In genomic region chr15:75669879-75670212, GRCh38 we compare ENCODE assay signal across 20 cellular contexts. TPM values are rescaled to one million over a fixed set of nuclear protein-coding genes. Genes with fewer than 3 reads are reported as not detected.
DNase-seq lines count a peak whose midpoint lies in the region; ATAC-seq and TF ChIP-seq lines count a peak whose summit lies in the region.
"Had no signal": no experiment of that assay in that cellular context is flagged by ENCODE, and none has a peak within 500 bp of the region (broad histone marks: within the 10 kb centered on the region; RNA-seq: fewer than 3 reads in every experiment).

No MANE protein-coding gene starts in this region.

- no peak overlapping the region for H4K8ac ChIP-seq in trophoblast cell (ENCODE audit: low read depth, low read length)

- no peak overlapping the region for H2BK120ac ChIP-seq in trophoblast cell (ENCODE audit: insufficient read depth, low read length, poor library complexity)

- intact Hi-C loops in Calu3 (cut with micrococcal nuclease; ENCODE audit: unreplicated experiment) (no loop called here), esophagus squamous epithelium (cut with DNase I) (no loop called here), colonic mucosa (cut with DNase I) (no loop called here)

- no peak overlapping the region for H4K91ac ChIP-seq in trophoblast cell (ENCODE audit: low read depth, low read length)

- peak overlapping the region; percentile 11 for H3K4me3 Mint-ChIP-seq in Calu3 (ENCODE audit: low read depth, unreplicated experiment)
- H3K4me3 Mint-ChIP-seq: CD4-positive, alpha-beta T cell had no signal

- H3K4ac ChIP-seq in trophoblast cell (ENCODE audit: low read depth, low read length), result no peak overlapping the region

- peak overlapping the region; percentile 15 for H2AK5ac ChIP-seq in trophoblast cell (ENCODE audit: low read length)

- peaks cover 19% of the 10 kb centered on the region for H3K36me3 Mint-ChIP-seq in Calu3 (ENCODE audit: insufficient read depth, unreplicated experiment)

- ATAC-seq in HG02623 (IDR thresholded peaks at IDR 0.05; ENCODE audit: unreplicated experiment), result no peak
- no peak for ATAC-seq in HG03571 (IDR thresholded peaks at IDR 0.05; ENCODE audit: unreplicated experiment)

- H3K9ac ChIP-seq in trophoblast cell (ENCODE audit: low read length), result no peak overlapping the region
- no peak overlapping the region for H3K9ac ChIP-seq in colonic mucosa (ENCODE audit: low read depth in 2 of 2, low read length in 2 of 2)
- H3K9ac ChIP-seq: KMS-11 had no signal

- H3K4me1 ChIP-seq in esophagus squamous epithelium, result peaks cover 52 to 97% (median 59%) of the 10 kb centered on the region in 3 donors
- H3K4me1 ChIP-seq in trophoblast cell (ENCODE audit: control insufficient read depth in 1 of 2, insufficient read depth in 2 of 2, low read length in 2 of 2), result peaks cover 30 to 40% of the 10 kb centered on the region in 2 experiments
- peaks cover 11% of the 10 kb centered on the region for H3K4me1 ChIP-seq in colonic mucosa

- no peak overlapping the region for H3K23ac ChIP-seq in trophoblast cell (ENCODE audit: low read length)

- no peaks in the 10 kb centered on the region for H3K27me3 Mint-ChIP-seq in Calu3 (ENCODE audit: unreplicated experiment)
- H3K27me3 Mint-ChIP-seq: CD4-positive, alpha-beta T cell had no signal

- H3K4me2 ChIP-seq in trophoblast cell (ENCODE audit: low read length), result no peak overlapping the region
- H3K4me2 ChIP-seq: KMS-11 had no signal

- H3K4me3 ChIP-seq in esophagus squamous epithelium (no peak overlapping the region), trophoblast cell (ENCODE audit: low read depth, low read length) (no peak overlapping the region), colonic mucosa (no peak overlapping the region)
- H3K4me3 ChIP-seq: HAP-1 had no signal

- H4K12ac ChIP-seq in trophoblast cell (ENCODE audit: low read depth, low read length), result no peak overlapping the region

- TF ChIP-seq CTCF in Calu3 (IDR thresholded peaks at IDR 0.05; ENCODE audit: unreplicated experiment) (no peak), RWPE1 (conservative IDR thresholded peaks at IDR 0.05; ENCODE audit: low read depth) (no peak), esophagus squamous epithelium (IDR thresholded peaks at IDR 0.05) (no peak), colonic mucosa (IDR thresholded peaks at IDR 0.05) (no peak)

- no peak overlapping the region for H2BK12ac ChIP-seq in trophoblast cell (ENCODE audit: low read length)

- H3K36me3 ChIP-seq in esophagus squamous epithelium (no peaks in the 10 kb centered on the region), trophoblast cell (ENCODE audit: control insufficient read depth in 1 of 2, insufficient read depth in 2 of 2, low read length in 2 of 2) (no peaks in the 10 kb centered on the region), colonic mucosa (no peaks in the 10 kb centered on the region)
- H3K36me3 ChIP-seq: HAP-1 had no signal

- DNase-seq in Calu3 (no peak), RWPE1 (ENCODE audit: low spot score) (no peak), esophagus squamous epithelium (lab: John Stamatoyannopoulos, UW) (no peak), trophoblast cell (no peak), DMS 273 treated with DMSO at 0.1 percent for 48 hours (lab: John Stamatoyannopoulos, UW) (no peak), colonic mucosa (no peak)
- DNase-seq: ACHN; CD4-positive, alpha-beta T cell; DND-41; GDM1; MM.1S; NCI-H1105; NCI-H1694 treated with DMSO at 0.1 percent for 48 hours; NCI-H345; NCI-H526 treated with DMSO at 0.1 percent for 48 hours; OCI-M1 had no signal

- CTCF ChIA-PET in Calu3 (lab: Charles Lee), result no interaction called here
- CTCF ChIA-PET in RWPE1 (lab: Yijun Ruan, JAX), result interaction anchor here (1.0 kb wide), 1 partner anchor 31 kb away, joined by 8 read pairs; no protein-coding TSS in a partner anchor

- WGBS in esophagus squamous epithelium, 2 donors, result 0 to 70% methylated on average over 1 to 2 of the region's 6 CpGs
- WGBS in trophoblast cell (ENCODE audit: extremely low coverage, insufficient coverage, insufficient read length), result no CpG with 5 or more reads among the region's 6 CpGs

- H2AFZ ChIP-seq in trophoblast cell (ENCODE audit: insufficient read depth, low read length, poor library complexity), result no peak overlapping the region

- peaks cover 10% of the 10 kb centered on the region for H3K79me1 ChIP-seq in trophoblast cell (ENCODE audit: low read length)

- POLR2A ChIA-PET in RWPE1 (lab: Yijun Ruan, JAX; ENCODE audit: low non-redundant PET), result no interaction called here

- H3K18ac ChIP-seq in trophoblast cell (ENCODE audit: low read length), result no peak overlapping the region

- no peak for TF ChIP-seq POLR2A in esophagus squamous epithelium (IDR thresholded peaks at IDR 0.05)

- BruUV-seq in Calu3 (replicated peaks; lab: Mats Ljungman, UMichigan), result no TSS peak

- peak overlapping the region; percentile 98 for H3K27ac ChIP-seq in RWPE1
- H3K27ac ChIP-seq in esophagus squamous epithelium, result peak overlapping the region; percentile 83 to 97 (median 91)
- no peak overlapping the region for H3K27ac ChIP-seq in trophoblast cell (ENCODE audit: low read depth, low read length)
- H3K27ac ChIP-seq in colonic mucosa, result no peak overlapping the region
- H3K27ac ChIP-seq: KMS-11 had no signal

- H3K4me1 Mint-ChIP-seq in Calu3 (ENCODE audit: low read depth, unreplicated experiment), result peaks cover 71% of the 10 kb centered on the region

- H3K9me3 ChIP-seq in esophagus squamous epithelium, result no peaks in the 10 kb centered on the region
- H3K9me3 ChIP-seq in trophoblast cell (ENCODE audit: insufficient read depth, low read depth, low read length), result no peaks in the 10 kb centered on the region
- no peaks in the 10 kb centered on the region for H3K9me3 ChIP-seq in colonic mucosa
- H3K9me3 ChIP-seq: HAP-1 had no signal

- H3K27me3 ChIP-seq in esophagus squamous epithelium, result no peaks in the 10 kb centered on the region
- no peaks in the 10 kb centered on the region for H3K27me3 ChIP-seq in trophoblast cell (ENCODE audit: insufficient read depth, low read length)
- no peaks in the 10 kb centered on the region for H3K27me3 ChIP-seq in colonic mucosa

- H3K9me3 Mint-ChIP-seq in Calu3 (ENCODE audit: low read depth, unreplicated experiment), result no peaks in the 10 kb centered on the region
- H3K9me3 Mint-ChIP-seq: CD4-positive, alpha-beta T cell had no signal

- H3K27ac Mint-ChIP-seq in Calu3 (ENCODE audit: unreplicated experiment), result peak overlapping the region; percentile 84
- H3K27ac Mint-ChIP-seq: CD4-positive, alpha-beta T cell had no signal

- H3K79me2 ChIP-seq in trophoblast cell (ENCODE audit: control insufficient read depth, insufficient read depth, low read length, poor library complexity), result peaks cover 2% of the 10 kb centered on the region

- H3K14ac ChIP-seq in trophoblast cell (ENCODE audit: low read length), result no peak overlapping the region

- no peak overlapping the region for H2BK5ac ChIP-seq in trophoblast cell (ENCODE audit: low read depth, low read length, poor library complexity)

RNA-seq across cellular contexts. Expression of gene SNX33, which starts 22.1 kb away (rescaled TPM):
- total RNA-seq in Calu3 (2022), result 23.2 and 24.1 TPM in 2 replicates
- 10 to 100 TPM; 20.3 to 36.4 (median 25.9) TPM for total RNA-seq in esophagus squamous epithelium
- 11.9 and 12.6 TPM in 2 replicates for polyA plus RNA-seq in trophoblast cell (2013)
- 10 to 100 TPM; 26.2 to 28.1 TPM for total RNA-seq in colonic mucosa

RNA-seq across cellular contexts. Expression of gene IMP3, which starts 29.8 kb away (rescaled TPM):
- 77.8 and 91.5 TPM in 2 replicates for total RNA-seq in Calu3 (2022)
- total RNA-seq in esophagus squamous epithelium, result 100 to 1,000 TPM; 129 to 173 (median 140) TPM
- polyA plus RNA-seq in trophoblast cell (2013), result 41.5 and 44.6 TPM in 2 replicates
- 10 to 100 TPM; 55.3 to 94.6 TPM for total RNA-seq in colonic mucosa

RNA-seq across cellular contexts. Expression of gene CSPG4, which starts 42.8 kb away (rescaled TPM):
- 0.05 TPM in 1 of 2 replicates, not detected in the other for total RNA-seq in Calu3 (2022)
- 10 to 100 TPM in 1 of 4 donors, 1 to 10 TPM in 3; 2.9 to 13.4 (median 4.2) TPM for total RNA-seq in esophagus squamous epithelium
- polyA plus RNA-seq in trophoblast cell (2013), result 1.1 and 1.3 TPM in 2 replicates
- total RNA-seq in colonic mucosa, result 10 to 100 TPM in 1 of 2 donors, 1 to 10 TPM in 1; 2.1 to 12.7 TPM
- total RNA-seq: CD4-positive, alpha-beta T cell had no signal

RNA-seq across cellular contexts. Expression of gene SNUPN, which starts 44.3 kb away (rescaled TPM):
- total RNA-seq in Calu3 (2022) (24.5 and 28.0 TPM in 2 replicates), esophagus squamous epithelium (10 to 100 TPM in 3 of 4 donors, 1 to 10 TPM in 1; 8.7 to 19.1 (median 13.5) TPM), colonic mucosa (10 to 100 TPM; 19.1 to 20.7 TPM)
- 10.5 and 10.6 TPM in 2 replicates for polyA plus RNA-seq in trophoblast cell (2013)

Comparison
In these comparisons a context has a peak if more than half of its experiments do, and no peak if none do; other contexts are left out.
1. H3K27ac ChIP-seq: peak in RWPE1 (single experiment) and esophagus squamous epithelium (4 of 4); none in trophoblast cell (single experiment) and colonic mucosa (single experiment).